In genomic region chr9:114382951-114383865, GRCh38 we compare ENCODE assay signal across 9 cellular contexts. TPM values are rescaled to one million over a fixed set of nuclear protein-coding genes. Genes with fewer than 3 reads are reported as not detected.
DNase-seq lines count a peak whose midpoint lies in the region; ATAC-seq and TF ChIP-seq lines count a peak whose summit lies in the region.
"Had no signal": no experiment of that assay in that cellular context is flagged by ENCODE, and none has a peak within 500 bp of the region (broad histone marks: within the 10 kb centered on the region; RNA-seq: fewer than 3 reads in every experiment).

No MANE protein-coding gene starts in this region.

- H3K4me1 ChIP-seq in mesodermal cell (ENCODE audit: control insufficient read depth, insufficient read depth, low read length, poor library complexity, severe bottlenecking) = peaks cover 46% of the 10 kb centered on the region

- no peak overlapping the region for H3K4me3 ChIP-seq in mesodermal cell (ENCODE audit: extremely low read depth, insufficient read depth, low read length, poor library complexity, severe bottlenecking)

- peak overlapping the region; percentile 83 for H3K27ac ChIP-seq in mesodermal cell (ENCODE audit: low read depth, low read length, severe bottlenecking)
- H3K27ac ChIP-seq: 22Rv1 had no signal

- peaks cover 17% of the 10 kb centered on the region for H3K36me3 Mint-ChIP-seq in brain

- H3K4me1 Mint-ChIP-seq in brain = peaks cover 60% of the 10 kb centered on the region

- H3K27ac Mint-ChIP-seq in brain = peak overlapping the region; percentile 67 to 93 (median 74)

- TF ChIP-seq CTCF in brain (conservative IDR thresholded peaks at IDR 0.05) = peak in 1 of 2 experiments; percentile 33

- peaks cover 24% of the 10 kb centered on the region for H3K36me3 ChIP-seq in mesodermal cell (ENCODE audit: control insufficient read depth, insufficient read depth, low read length)

- no peaks in the 10 kb centered on the region for H3K9me3 Mint-ChIP-seq in brain

- H3K9me3 ChIP-seq in mesodermal cell (ENCODE audit: control insufficient read depth, low read length) = no peaks in the 10 kb centered on the region

- peak overlapping the region; percentile 0 to 58 (median 38) for H3K4me3 Mint-ChIP-seq in brain

- 57 to 63% methylated on average over 16 of the region's 17 CpGs for WGBS in mesodermal cell (ENCODE audit: insufficient coverage in 2 of 2), 2 experiments

- DNase-seq in DMS 273 (lab: John Stamatoyannopoulos, UW; ENCODE audit: unreplicated experiment) (peak; percentile 32), DMS 273 treated with DMSO at 0.1 percent for 48 hours (lab: John Stamatoyannopoulos, UW) (no peak), T-helper 22 cell (ENCODE audit: low read depth) (peak; percentile 78)
- peak; percentile 63 to 64 for DNase-seq in stimulated activated CD8-positive, alpha-beta memory T cell treated with anti-CD3 and anti-CD28 coated beads, Interleukin-7, amount 100 ng/mL, for 4 hours (ENCODE audit: low read depth in 2 of 2)

- peaks cover 4% of the 10 kb centered on the region for H3K27me3 Mint-ChIP-seq in brain

- ATAC-seq in HG03460 (IDR thresholded peaks at IDR 0.05; ENCODE audit: unreplicated experiment) (no peak), GM18520 (IDR thresholded peaks at IDR 0.05; ENCODE audit: unreplicated experiment) (no peak)

RNA-seq across cellular contexts. Expression of gene AKNA, which starts 4.6 kb away (rescaled TPM):
- 9.6 TPM for polyA plus RNA-seq in brain (ENCODE audit: insufficient read depth, low read depth, low replicate concordance)
- polyA plus RNA-seq in mesodermal cell (2013, experiment 1 of 2) = 16.7 TPM
- polyA plus RNA-seq in mesodermal cell (2013, experiment 2 of 2) = 14.3 TPM

RNA-seq across cellular contexts. Expression of gene ORM2, which starts 53.5 kb away (rescaled TPM):
- polyA plus RNA-seq in brain (ENCODE audit: insufficient read depth, low read depth, low replicate concordance) = 0.49 TPM
- not detected for polyA plus RNA-seq in mesodermal cell (2013, experiment 1 of 2)
- polyA plus RNA-seq in mesodermal cell (2013, experiment 2 of 2) = not detected
